In the genomic region with DNA sequence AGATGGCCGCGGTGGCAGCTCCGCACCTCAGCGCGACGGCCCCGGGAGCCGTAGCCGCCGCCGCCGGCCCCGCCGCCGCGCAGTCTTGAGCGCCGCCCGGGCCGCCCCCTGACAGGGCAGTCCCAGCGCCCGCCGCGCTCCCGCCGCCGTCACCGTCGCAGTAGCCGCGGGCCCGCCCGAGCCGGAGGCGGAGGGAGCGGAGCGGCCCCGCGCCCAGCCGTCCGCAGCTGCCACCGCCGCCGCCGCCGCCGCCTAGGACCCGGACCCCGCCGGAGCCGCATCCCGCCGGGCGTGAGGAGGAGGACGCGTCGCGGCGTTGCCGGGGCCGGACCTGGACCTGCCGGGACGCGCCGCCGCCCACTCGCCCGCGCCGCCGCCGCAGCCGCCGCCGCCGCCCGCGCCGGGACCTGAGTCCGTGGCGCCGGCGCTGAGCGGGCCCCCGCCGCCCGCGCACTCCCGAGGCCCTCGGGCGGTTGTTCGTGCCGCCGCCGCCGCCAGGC, we compare ENCODE assay signal across 8 cellular contexts. TPM values are rescaled to one million over a fixed set of nuclear protein-coding genes. Genes with fewer than 3 reads are reported as not detected.
A peak's percentile ranks its signal among the peaks of the same experiment; 100 is the strongest.
DNase-seq lines count a peak whose midpoint lies in the region; ATAC-seq and TF ChIP-seq lines count a peak whose summit lies in the region.

No MANE protein-coding gene starts in this region.

- H3K56ac ChIP-seq in IMR-90 (ENCODE audit: extremely low read depth, insufficient read depth, low read length), result no peak overlapping the region

- no peak overlapping the region for H2BK20ac ChIP-seq in IMR-90 (ENCODE audit: low read depth, low read length)

- no peak overlapping the region for H3K4ac ChIP-seq in IMR-90 (ENCODE audit: low read depth, low read length)

- no peak overlapping the region for H3K4me2 ChIP-seq in IMR-90 (ENCODE audit: low read depth, low read length)

- ATAC-seq in GM21367 (IDR thresholded peaks at IDR 0.05; ENCODE audit: unreplicated experiment) (peak; percentile 19), IMR-90 (ENCODE audit: low read depth) (peak; percentile 24)

- H3K9me1 ChIP-seq in IMR-90 (ENCODE audit: insufficient read depth, low read length), result peaks cover 13% of the 10 kb centered on the region

- H3K9ac ChIP-seq in IMR-90 (ENCODE audit: low read depth, low read length), result peak overlapping the region; percentile 20; the same call in 1 of the 2 replicates

- peak overlapping the region; percentile 39 for H2AK9ac ChIP-seq in IMR-90 (replicated peaks; ENCODE audit: low read depth, low read length, poor library complexity)

- WGBS in IMR-90 (ENCODE audit: extremely low coverage in 2 of 2, insufficient read length in 1 of 2), 2 experiments, result 0% methylated on average over 63 of the region's 96 CpGs; no CpG with 5 or more reads in 1 of the 2 experiments

- H3K4me1 ChIP-seq in BE2C, result peaks cover 17% of the 10 kb centered on the region
- H3K4me1 ChIP-seq in IMR-90 (ENCODE audit: control insufficient read depth, insufficient read depth, low read length), result no peaks in the 10 kb centered on the region; the same call in 1 of the 2 replicates
- peaks cover 29% of the 10 kb centered on the region for H3K4me1 ChIP-seq in effector memory CD4-positive, alpha-beta T cell (ENCODE audit: control insufficient read depth, insufficient read depth, low read length, poor library complexity, severe bottlenecking)

- H4K5ac ChIP-seq in IMR-90 (ENCODE audit: low read depth, low read length), result no peak overlapping the region

- TF ChIP-seq RAD21 in IMR-90 (IDR thresholded peaks at IDR 0.05; ENCODE audit: low read length), result no peak

- no peak overlapping the region for H2BK120ac ChIP-seq in IMR-90 (ENCODE audit: low read depth, low read length)

- H3K9me3 ChIP-seq in BE2C (no peaks in the 10 kb centered on the region), IMR-90 (ENCODE audit: control insufficient read depth, insufficient read depth, low read length) (no peaks in the 10 kb centered on the region)
- H3K9me3 ChIP-seq in effector memory CD4-positive, alpha-beta T cell (ENCODE audit: control insufficient read depth, low read length), result no peaks in the 10 kb centered on the region

- H3K79me1 ChIP-seq in IMR-90 (ENCODE audit: low read depth in 1 of 2, low read length in 2 of 2), result peaks cover 15 to 37% of the 10 kb centered on the region in 2 experiments

- no peak for TF ChIP-seq CTCF in BE2C (IDR thresholded peaks at IDR 0.05; ENCODE audit: low read depth, low read length)
- TF ChIP-seq CTCF in IMR-90 (conservative IDR thresholded peaks at IDR 0.05; ENCODE audit: low read depth, low read length), result no peak

- no peak overlapping the region for H2AK5ac ChIP-seq in IMR-90 (ENCODE audit: low read depth, low read length)

- H3K4me3 ChIP-seq in BE2C (ENCODE audit: low read depth, low read length) (peak overlapping the region; percentile 20), IMR-90 (ENCODE audit: insufficient read depth, low read depth, low read length) (peak overlapping the region; percentile 54), skin epidermis (peak overlapping the region; percentile 57 to 79 (median 63))
- no peak overlapping the region for H3K4me3 ChIP-seq in effector memory CD4-positive, alpha-beta T cell (ENCODE audit: insufficient read depth, low read depth, low read length, poor library complexity, severe bottlenecking)

- in situ Hi-C loops in IMR-90 (cut with MboI; ENCODE audit: low sequenced_read_pairs), result no loop called here

- H3K23ac ChIP-seq in IMR-90 (ENCODE audit: low read depth, low read length), result no peak overlapping the region

- no peak for DNase-seq in BE2C
- no peak for DNase-seq in IMR-90
- no peak for DNase-seq in effector memory CD4-positive, alpha-beta T cell
- DNase-seq in cerebellum (ENCODE audit: low spot score), result no peak
- no peak for DNase-seq in NCI-H226
- no peak for DNase-seq in NCI-H510A treated with DMSO at 0.1 percent for 48 hours (lab: John Stamatoyannopoulos, UW)

- H4K91ac ChIP-seq in IMR-90 (ENCODE audit: insufficient read depth, low read depth, low read length), result no peak overlapping the region

- H3K27me3 ChIP-seq in BE2C (no peaks in the 10 kb centered on the region), IMR-90 (ENCODE audit: control insufficient read depth, insufficient read depth, low read length) (peaks cover 31% of the 10 kb centered on the region)
- no peaks in the 10 kb centered on the region for H3K27me3 ChIP-seq in effector memory CD4-positive, alpha-beta T cell (replicated peaks; ENCODE audit: control insufficient read depth, insufficient read depth, low read length, poor library complexity, severe bottlenecking)

- H2BK15ac ChIP-seq in IMR-90 (ENCODE audit: low read depth, low read length), result no peak overlapping the region

- dilution Hi-C loops in IMR-90 (cut with HindIII; ENCODE audit: low sequenced_read_pairs, unreplicated experiment), result no loop called here

- BruUV-seq in IMR-90 (replicated peaks; lab: Mats Ljungman, UMichigan), result no TSS peak

- H3K36me3 ChIP-seq in BE2C (no peaks in the 10 kb centered on the region), IMR-90 (ENCODE audit: control insufficient read depth, insufficient read depth, low read length) (no peaks in the 10 kb centered on the region)
- H3K36me3 ChIP-seq in effector memory CD4-positive, alpha-beta T cell (ENCODE audit: control insufficient read depth, insufficient read depth, low read length), result no peaks in the 10 kb centered on the region

- no peak overlapping the region for H4K8ac ChIP-seq in IMR-90 (ENCODE audit: low read depth in 2 of 2, low read length in 2 of 2)

- H3K18ac ChIP-seq in IMR-90 (ENCODE audit: low read depth, low read length), result no peak overlapping the region

- no peak overlapping the region for H3K14ac ChIP-seq in IMR-90 (replicated peaks; ENCODE audit: low read depth, low read length)

- peaks cover 21% of the 10 kb centered on the region; the same call in 1 of the 2 replicates for H4K20me1 ChIP-seq in IMR-90 (ENCODE audit: insufficient read depth, low read length)

- peak overlapping the region; percentile 94 for H2AFZ ChIP-seq in IMR-90 (replicated peaks; ENCODE audit: low read length, poor library complexity)

- CTCF ChIA-PET in IMR-90 (lab: Yijun Ruan, JAX), result interaction anchor here (0.9 kb wide), 1 partner anchor 55 kb away, joined by 3 read pairs; no protein-coding TSS in a partner anchor

- no peak overlapping the region for H2BK5ac ChIP-seq in IMR-90 (ENCODE audit: low read depth, low read length, poor library complexity, severe bottlenecking)

- no peak for TF ChIP-seq POLR2A in IMR-90 (IDR thresholded peaks at IDR 0.05; ENCODE audit: low read depth, low read length)

- H3K27ac ChIP-seq in IMR-90 (ENCODE audit: insufficient read depth, low read length), result no peak overlapping the region; the same call in 1 of the 2 replicates
- peak overlapping the region; percentile 71 for H3K27ac ChIP-seq in effector memory CD4-positive, alpha-beta T cell (ENCODE audit: insufficient read depth, low read length, poor library complexity, severe bottlenecking)
- peak overlapping the region in 15 of 21 experiments; percentile 18 to 89 (median 77) for H3K27ac ChIP-seq in skin epidermis

- POLR2A ChIA-PET in IMR-90 (lab: Charles Lee; ENCODE audit: unreplicated experiment), result interaction anchor here (0.6 to 1.2 kb wide), 8 partner anchors 21 to 537 kb away, joined by 3 to 12 read pairs (median 3); no protein-coding TSS in a partner anchor

- intact Hi-C loops in IMR-90 (cut with micrococcal nuclease), result loop anchor here (2.0 kb wide), 1 partner anchor 42 kb away; no protein-coding TSS in a partner anchor

TF ChIP-seq in IMR-90, 13 proteins besides CTCF, POLR2A, EP300 and RAD21:
- TF ChIP-seq CEBPB (IDR thresholded peaks at IDR 0.05; ENCODE audit: low read depth, low read length) (no peak), MAZ (IDR thresholded peaks at IDR 0.05; ENCODE audit: borderline replicate concordance, low read depth, low read length) (no peak), SMC3 (IDR thresholded peaks at IDR 0.05; ENCODE audit: low read depth, low read length) (no peak), RCOR1 (IDR thresholded peaks at IDR 0.05; ENCODE audit: insufficient replicate concordance, low read length) (no peak), MAFK (IDR thresholded peaks at IDR 0.05; ENCODE audit: low read depth, low read length) (no peak), CHD1 (IDR thresholded peaks at IDR 0.05; ENCODE audit: low read depth, low read length) (no peak)
- TF ChIP-seq, protein P1, sequence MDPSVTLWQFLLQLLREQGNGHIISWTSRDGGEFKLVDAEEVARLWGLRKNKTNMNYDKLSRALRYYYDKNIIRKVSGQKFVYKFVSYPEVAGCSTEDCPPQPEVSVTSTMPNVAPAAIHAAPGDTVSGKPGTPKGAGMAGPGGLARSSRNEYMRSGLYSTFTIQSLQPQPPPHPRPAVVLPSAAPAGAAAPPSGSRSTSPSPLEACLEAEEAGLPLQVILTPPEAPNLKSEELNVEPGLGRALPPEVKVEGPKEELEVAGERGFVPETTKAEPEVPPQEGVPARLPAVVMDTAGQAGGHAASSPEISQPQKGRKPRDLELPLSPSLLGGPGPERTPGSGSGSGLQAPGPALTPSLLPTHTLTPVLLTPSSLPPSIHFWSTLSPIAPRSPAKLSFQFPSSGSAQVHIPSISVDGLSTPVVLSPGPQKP (IDR thresholded peaks at IDR 0.05; ENCODE audit: borderline replicate concordance, low read depth, low read length), result no peak
- TF ChIP-seq, protein P2, sequence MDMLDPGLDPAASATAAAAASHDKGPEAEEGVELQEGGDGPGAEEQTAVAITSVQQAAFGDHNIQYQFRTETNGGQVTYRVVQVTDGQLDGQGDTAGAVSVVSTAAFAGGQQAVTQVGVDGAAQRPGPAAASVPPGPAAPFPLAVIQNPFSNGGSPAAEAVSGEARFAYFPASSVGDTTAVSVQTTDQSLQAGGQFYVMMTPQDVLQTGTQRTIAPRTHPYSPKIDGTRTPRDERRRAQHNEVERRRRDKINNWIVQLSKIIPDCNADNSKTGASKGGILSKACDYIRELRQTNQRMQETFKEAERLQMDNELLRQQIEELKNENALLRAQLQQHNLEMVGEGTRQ (IDR thresholded peaks at IDR 0.05; ENCODE audit: low read depth, low read length), result no peak

RNA-seq across cellular contexts. Expression of a gene that starts 0.3 kb away (rescaled TPM):
- 8.1 TPM for polyA plus RNA-seq in BE2C (2012; ENCODE audit: insufficient read depth, insufficient read length, low read depth)
- total RNA-seq in IMR-90 (2012; rRNA removed) (2.7 and 3.6 TPM in 2 replicates), cerebellum (40.3 TPM)
- 1.6 and 1.9 TPM in 2 replicates for polyA plus RNA-seq in IMR-90 (2012; rRNA removed)
- 0.61 and 1.1 TPM in 2 replicates for polyA plus RNA-seq in IMR-90 (2012; cell fraction: cytosol; rRNA removed)
- polyA plus RNA-seq in IMR-90 (2012; cell fraction: nucleus; rRNA removed; ENCODE audit: low replicate concordance), result 3.7 and 3.8 TPM in 2 replicates
